8 cellular contexts compared by ENCODE assay signal in the genomic region with DNA sequence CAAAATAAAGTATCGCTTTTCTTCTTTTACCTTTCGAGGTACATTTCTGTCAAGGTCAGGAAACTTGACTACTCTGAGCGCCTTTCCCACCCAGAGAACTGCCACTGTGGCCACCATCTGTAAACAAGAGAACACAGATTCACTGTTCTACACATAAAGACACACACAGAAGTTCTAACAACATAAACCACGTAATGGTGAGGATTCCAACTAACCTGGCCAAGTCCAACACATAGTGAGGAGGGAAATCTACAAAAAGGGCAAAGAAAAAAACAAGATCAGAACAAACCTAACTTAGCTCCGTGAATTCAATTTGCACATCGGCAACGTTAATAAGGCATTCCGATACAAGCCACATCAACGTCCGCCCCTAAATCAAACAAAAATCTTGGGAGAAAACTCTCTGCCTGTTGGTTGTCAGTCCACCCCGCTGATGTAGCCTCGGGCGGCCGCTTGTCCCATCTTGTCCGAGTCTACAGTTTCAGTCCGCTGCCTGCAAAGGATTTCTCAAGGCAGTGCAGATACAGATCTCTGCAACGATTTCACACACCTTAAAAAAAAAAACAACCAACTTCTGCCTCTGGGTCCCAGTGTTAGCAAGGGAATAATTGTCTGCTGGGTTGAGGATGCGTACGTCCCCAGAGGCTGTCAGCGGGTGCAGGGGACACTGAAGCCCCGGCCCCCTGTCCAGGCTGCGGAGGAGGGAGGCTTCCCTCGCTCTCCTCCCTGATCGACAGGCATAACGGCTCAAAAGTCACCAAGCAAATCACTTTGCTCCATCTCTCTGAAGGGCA. TPM values are rescaled to one million over a fixed set of nuclear protein-coding genes. Genes with fewer than 3 reads are reported as not detected.
A peak's percentile ranks its signal among the peaks of the same experiment; 100 is the strongest.
DNase-seq lines count a peak whose midpoint lies in the region; ATAC-seq and TF ChIP-seq lines count a peak whose summit lies in the region.

No MANE protein-coding gene starts in this region.

- no peaks in the 10 kb centered on the region for H3K9me3 Mint-ChIP-seq in activated B cell treated with CpG ODN at 0.5 μM for 24 hours

- POLR2A ChIA-PET in activated B cell treated with CpG ODN at 0.5 μM for 24 hours (lab: Charles Lee): interaction anchor here (0.6 to 2.3 kb wide), 10 partner anchors 13 to 377 kb away, joined by 3 to 14 read pairs (median 4); partner anchors contain the start of genes C1orf141, DNAI4, MIER1 and SERBP1

- H3K27ac ChIP-seq in epithelial cell of prostate (peak overlapping the region; percentile 78), testis (peak overlapping the region; percentile 94 to 95)

- in situ Hi-C loops in KBM-7 (cut with MboI; ENCODE audit: low pct_unique_long_range_greater_than_20kb, low sequenced_read_pairs): no loop called here

- WGBS in testis, 2 donors: 2 to 3% methylated on average over 22 to 25 of the region's 25 CpGs

- intact Hi-C loops in activated B cell treated with CpG ODN at 0.5 μM for 24 hours (cut with micrococcal nuclease): loop anchor here (5.0 to 10.0 kb wide), 5 partner anchors 56 to 1631 kb away; partner anchors contain the start of genes GADD45A, LEPR and LEPROT
- intact Hi-C loops in testis (cut with DNase I; ENCODE audit: low total_unique reads): no loop called here

- TF ChIP-seq CTCF in activated B cell treated with CpG ODN at 0.5 μM for 24 hours (IDR thresholded peaks at IDR 0.05): no peak
- no peak for TF ChIP-seq CTCF in testis (IDR thresholded peaks at IDR 0.05)

- no peaks in the 10 kb centered on the region for H3K27me3 Mint-ChIP-seq in activated B cell treated with CpG ODN at 0.5 μM for 24 hours

- H3K27ac Mint-ChIP-seq in activated B cell treated with CpG ODN at 0.5 μM for 24 hours: peak overlapping the region; percentile 54

- H3K4me1 Mint-ChIP-seq in activated B cell treated with CpG ODN at 0.5 μM for 24 hours: peaks cover 21% of the 10 kb centered on the region

- peaks cover 29% of the 10 kb centered on the region for H3K36me3 Mint-ChIP-seq in activated B cell treated with CpG ODN at 0.5 μM for 24 hours (ENCODE audit: low read depth)

- no peak for TF ChIP-seq POLR2A in testis (IDR thresholded peaks at IDR 0.05)

- DNase-seq in DMS79 treated with DMSO at 0.1 percent for 48 hours (lab: John Stamatoyannopoulos, UW): peak; percentile 12
- DNase-seq in DMS79 (lab: John Stamatoyannopoulos, UW): no peak
- peak; percentile 66 for DNase-seq in KBM-7
- DNase-seq in activated B cell treated with CpG ODN at 0.5 μM for 24 hours: no peak
- peak; percentile 70 for DNase-seq in epithelial cell of prostate (ENCODE audit: low read depth, low spot score)
- DNase-seq in testis: peak; percentile 60

- H3K4me3 ChIP-seq in mononuclear cell (ENCODE audit: low read length): peak overlapping the region; percentile 75
- H3K4me3 ChIP-seq in testis: peak overlapping the region; percentile 85 to 87

- ATAC-seq in GM21786 (IDR thresholded peaks at IDR 0.05; ENCODE audit: unreplicated experiment) (peak; percentile 23), activated B cell treated with CpG ODN at 0.5 μM for 24 hours (ENCODE audit: low read depth) (no peak)

- H3K4me3 Mint-ChIP-seq in activated B cell treated with CpG ODN at 0.5 μM for 24 hours: peak overlapping the region; percentile 82

- H3K36me3 ChIP-seq in testis (ENCODE audit: low read depth, missing control alignments): no peaks in the 10 kb centered on the region

- H3K9me3 ChIP-seq in mononuclear cell (ENCODE audit: low read depth, low read length): no peaks in the 10 kb centered on the region
- no peaks in the 10 kb centered on the region for H3K9me3 ChIP-seq in testis

- no peaks in the 10 kb centered on the region for H3K27me3 ChIP-seq in mononuclear cell (ENCODE audit: insufficient read depth, low read length)
- no peaks in the 10 kb centered on the region for H3K27me3 ChIP-seq in testis

- CTCF ChIA-PET in activated B cell treated with CpG ODN at 0.5 μM for 24 hours (lab: Charles Lee): interaction anchor here (2.1 to 2.4 kb wide), 2 partner anchors 57 to 96 kb away, joined by 12 to 19 read pairs; no protein-coding TSS in a partner anchor

- H3K4me1 ChIP-seq in mononuclear cell (ENCODE audit: insufficient read depth, low read length) (peaks cover 19% of the 10 kb centered on the region), testis (no peaks in the 10 kb centered on the region)

RNA-seq across cellular contexts. Expression of gene SLC35D1, which starts 1.0 kb away (rescaled TPM):
- total RNA-seq in activated B cell treated with CpG ODN at 0.5 μM for 24 hours: 10.1 and 11.1 TPM in 2 replicates
- 13.6 TPM for total RNA-seq in mononuclear cell
- 10 to 100 TPM; 15.5 to 17.2 TPM for total RNA-seq in testis
- polyA plus RNA-seq in testis (ENCODE audit: insufficient read depth, low read depth, low replicate concordance): 11.3 TPM

Comparison
In these comparisons a context has a peak if more than half of its experiments do, and no peak if none do; other contexts are left out.
1. DNase-seq: peak in DMS79 treated with DMSO at 0.1 percent for 48 hours (single experiment), KBM-7 (single experiment), epithelial cell of prostate (single experiment) and testis (single experiment); none in DMS79 (single experiment) and activated B cell treated with CpG ODN at 0.5 μM for 24 hours (single experiment).